Comparison of ENCODE assay signal across 9 cellular contexts in the genomic region with DNA sequence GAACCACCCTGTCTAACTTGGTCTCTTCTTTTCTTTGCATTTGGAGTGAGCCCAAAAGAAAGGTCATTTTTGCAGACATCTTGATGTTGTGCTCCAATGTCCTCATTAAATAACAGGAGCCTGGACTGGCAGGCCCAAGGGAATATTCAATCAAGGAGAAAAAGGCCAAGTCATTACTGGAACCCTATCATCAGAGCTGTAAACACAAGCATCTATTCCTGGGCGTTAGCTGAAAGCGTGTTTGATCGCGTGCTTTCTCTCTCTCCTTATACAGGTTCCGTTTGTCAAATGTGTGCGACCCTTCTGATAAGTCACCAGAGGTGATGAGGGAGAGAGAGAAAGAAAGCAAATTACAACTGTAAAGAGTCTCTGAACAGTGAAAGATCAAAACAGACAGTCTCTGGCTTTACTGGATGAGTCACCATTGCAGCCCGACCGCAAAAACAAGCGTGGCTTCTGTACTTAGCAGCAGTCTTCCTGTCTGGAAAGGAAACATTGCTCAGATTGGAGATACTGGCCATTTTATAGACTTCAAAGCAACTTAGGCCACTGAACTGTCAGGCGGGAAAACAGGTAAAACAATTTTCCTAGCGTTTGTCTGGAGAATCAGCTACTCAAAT. TPM values are rescaled to one million over a fixed set of nuclear protein-coding genes. Genes with fewer than 3 reads are reported as not detected.
DNase-seq lines count a peak whose midpoint lies in the region; ATAC-seq and TF ChIP-seq lines count a peak whose summit lies in the region.
"Had no signal": no experiment of that assay in that cellular context is flagged by ENCODE, and none has a peak within 500 bp of the region (broad histone marks: within the 10 kb centered on the region; RNA-seq: fewer than 3 reads in every experiment).

No MANE protein-coding gene starts in this region.

- peak overlapping the region; percentile 84 for H3K4me3 Mint-ChIP-seq in T-helper 17 cell

- intact Hi-C loops in lower lobe of right lung (cut with DNase I), result no loop called here

- DNase-seq in T-helper 17 cell, result peak; percentile 24 to 66 (median 43)
- DNase-seq in amniotic stem cell (lab: John Stamatoyannopoulos, UW), result peak; percentile 40
- DNase-seq in lower lobe of right lung, result peak; percentile 65
- peak; percentile 39 to 65 for DNase-seq in stimulated activated CD8-positive, alpha-beta memory T cell treated with anti-CD3 and anti-CD28 coated beads, Interleukin-4, amount 100 ng/mL, for 1 hour (ENCODE audit: low read depth in 2 of 2, low spot score in 1 of 2)
- no peak for DNase-seq in NCI-H446 treated with DMSO at 0.1 percent for 48 hours (lab: John Stamatoyannopoulos, UW)
- no peak for DNase-seq in hippocampal formation (lab: John Stamatoyannopoulos, UW)

- H3K27ac ChIP-seq in lower lobe of right lung, result peak overlapping the region; percentile 61
- H3K27ac ChIP-seq: ascending aorta had no signal

- no peak overlapping the region for H3K4me3 ChIP-seq in lower lobe of right lung
- H3K4me3 ChIP-seq: ascending aorta had no signal

- H3K4me1 ChIP-seq in lower lobe of right lung, result peaks cover 8% of the 10 kb centered on the region
- H3K4me1 ChIP-seq: ascending aorta had no signal

- ATAC-seq in GM18520 (IDR thresholded peaks at IDR 0.05; ENCODE audit: unreplicated experiment) (peak; percentile 93), HG03139 (IDR thresholded peaks at IDR 0.05; ENCODE audit: unreplicated experiment) (peak; percentile 91), T-helper 17 cell (peak; percentile 98), lower lobe of right lung (peak; percentile 82)

- H3K27ac Mint-ChIP-seq in T-helper 17 cell, result peak overlapping the region; percentile 96

- H3K36me3 ChIP-seq in lower lobe of right lung, result no peaks in the 10 kb centered on the region

- no peaks in the 10 kb centered on the region for H3K27me3 Mint-ChIP-seq in T-helper 17 cell

- H3K9me3 ChIP-seq in T-helper 17 cell (ENCODE audit: control insufficient read depth, low read length, poor library complexity, severe bottlenecking) (peaks cover 10% of the 10 kb centered on the region), lower lobe of right lung (no peaks in the 10 kb centered on the region)
- H3K9me3 ChIP-seq: ascending aorta had no signal

- H3K27me3 ChIP-seq in lower lobe of right lung (ENCODE audit: low read depth), result no peaks in the 10 kb centered on the region
- H3K27me3 ChIP-seq: ascending aorta had no signal

- no peak for TF ChIP-seq CTCF in lower lobe of right lung (IDR thresholded peaks at IDR 0.05)

- peaks cover 16% of the 10 kb centered on the region for H3K4me1 Mint-ChIP-seq in T-helper 17 cell

- H3K36me3 Mint-ChIP-seq in T-helper 17 cell (ENCODE audit: low read depth), result no peaks in the 10 kb centered on the region

RNA-seq across cellular contexts. Expression of gene TPRG1, which starts 39.5 kb away (rescaled TPM):
- total RNA-seq in T-helper 17 cell (1 to 10 TPM; 1.6 to 3.1 TPM), lower lobe of right lung (23.4 TPM)

Comparison
In these comparisons a context has a peak if more than half of its experiments do, and no peak if none do; other contexts are left out.
1. DNase-seq: peak in T-helper 17 cell (3 of 3), amniotic stem cell (single experiment), lower lobe of right lung (single experiment) and stimulated activated CD8-positive, alpha-beta memory T cell treated with anti-CD3 and anti-CD28 coated beads, Interleukin-4, amount 100 ng/mL, for 1 hour (2 of 2); none in NCI-H446 treated with DMSO at 0.1 percent for 48 hours (single experiment) and hippocampal formation (0 of 2).
2. Peak in every context shown above with its lines, with median percentiles within 50 percentile points of each other: ATAC-seq.